ENCODE assay signal across 8 cellular contexts in genomic region chr6:32432050-32432450, GRCh38. TPM values are rescaled to one million over a fixed set of nuclear protein-coding genes. Genes with fewer than 3 reads are reported as not detected.
DNase-seq lines count a peak whose midpoint lies in the region; ATAC-seq and TF ChIP-seq lines count a peak whose summit lies in the region.

No MANE protein-coding gene starts in this region.

- H3K36me3 ChIP-seq in left ventricle myocardium inferior = no peaks in the 10 kb centered on the region
- H3K36me3 ChIP-seq in tibial artery = no peaks in the 10 kb centered on the region

- H3K4me1 ChIP-seq in left ventricle myocardium inferior (no peaks in the 10 kb centered on the region), tibial artery (no peaks in the 10 kb centered on the region)

- H3K27me3 ChIP-seq in left ventricle myocardium inferior (ENCODE audit: low read depth) (peaks cover 17% of the 10 kb centered on the region), tibial artery (peaks cover 0 to 8% of the 10 kb centered on the region in 2 donors)

- ATAC-seq in left ventricle myocardium superior (no peak), GM19324 (IDR thresholded peaks at IDR 0.05; ENCODE audit: low FRiP score, unreplicated experiment) (no peak), GM21423 (IDR thresholded peaks at IDR 0.05; ENCODE audit: unreplicated experiment) (no peak)

- no peak overlapping the region for H3K27ac ChIP-seq in left ventricle myocardium inferior (replicated peaks)
- no peak overlapping the region for H3K27ac ChIP-seq in tibial artery

- TF ChIP-seq CTCF in left ventricle myocardium inferior (IDR thresholded peaks at IDR 0.05; ENCODE audit: borderline replicate concordance) (peak; percentile 55), foreskin fibroblast (IDR thresholded peaks at IDR 0.05; ENCODE audit: low read depth, low read length) (no peak), tibial artery (IDR thresholded peaks at IDR 0.05) (peak; percentile 28 to 55)

- no peaks in the 10 kb centered on the region for H3K9me3 ChIP-seq in left ventricle myocardium inferior (replicated peaks)
- no peaks in the 10 kb centered on the region for H3K9me3 ChIP-seq in tibial artery

- intact Hi-C loops in left ventricle myocardium inferior (cut with micrococcal nuclease) = loop anchor here (5.0 kb wide), 1 partner anchor 265 kb away; no protein-coding TSS in a partner anchor
- intact Hi-C loops in left ventricle myocardium superior (cut with micrococcal nuclease) = loop anchor here (5.0 kb wide), 1 partner anchor 270 kb away; no protein-coding TSS in a partner anchor
- intact Hi-C loops in tibial artery (cut with DNase I; ENCODE audit: low total_unique reads) = no loop called here

- DNase-seq in left ventricle myocardium inferior = no peak
- no peak for DNase-seq in left ventricle myocardium superior
- peak; percentile 26 for DNase-seq in RPMI7951 (ENCODE audit: low read depth)
- peak; percentile 5 to 43 for DNase-seq in foreskin fibroblast
- DNase-seq in tibial artery = no peak
- no peak for DNase-seq in activated CD4-positive, alpha-beta T cell treated with anti-CD3 and anti-CD28 coated beads, Interleukin-2, amount 50 U/mL, for 48 hours

- no peak overlapping the region for H3K4me3 ChIP-seq in left ventricle myocardium inferior
- no peak overlapping the region for H3K4me3 ChIP-seq in foreskin fibroblast (ENCODE audit: low read depth in 1 of 2, low read length in 2 of 2)
- H3K4me3 ChIP-seq in tibial artery = no peak overlapping the region

RNA-seq across cellular contexts. Expression of gene HLA-DRA, which starts 7.6 kb away (rescaled TPM):
- total RNA-seq in left ventricle myocardium inferior = 87.3 TPM
- 109 TPM for total RNA-seq in left ventricle myocardium superior
- 18.8 and 21.4 TPM in 2 replicates for total RNA-seq in RPMI7951 (2014; rRNA removed; shearing (Covaris generic))

RNA-seq across cellular contexts. Expression of gene BTNL2, which starts 25.1 kb away (rescaled TPM):
- total RNA-seq in left ventricle myocardium inferior = not detected
- not detected for total RNA-seq in left ventricle myocardium superior
- total RNA-seq in RPMI7951 (2014; rRNA removed; shearing (Covaris generic)) = not detected in 2 replicates

Comparison
In these comparisons a context has a peak if more than half of its experiments do, and no peak if none do; other contexts are left out.
1. DNase-seq: peak in RPMI7951 (single experiment) and foreskin fibroblast (2 of 2); none in left ventricle myocardium inferior (single experiment), left ventricle myocardium superior (single experiment), tibial artery (0 of 2) and activated CD4-positive, alpha-beta T cell treated with anti-CD3 and anti-CD28 coated beads, Interleukin-2, amount 50 U/mL, for 48 hours (0 of 2).